ENCODE assay signal across 17 cellular contexts in the genomic region with DNA sequence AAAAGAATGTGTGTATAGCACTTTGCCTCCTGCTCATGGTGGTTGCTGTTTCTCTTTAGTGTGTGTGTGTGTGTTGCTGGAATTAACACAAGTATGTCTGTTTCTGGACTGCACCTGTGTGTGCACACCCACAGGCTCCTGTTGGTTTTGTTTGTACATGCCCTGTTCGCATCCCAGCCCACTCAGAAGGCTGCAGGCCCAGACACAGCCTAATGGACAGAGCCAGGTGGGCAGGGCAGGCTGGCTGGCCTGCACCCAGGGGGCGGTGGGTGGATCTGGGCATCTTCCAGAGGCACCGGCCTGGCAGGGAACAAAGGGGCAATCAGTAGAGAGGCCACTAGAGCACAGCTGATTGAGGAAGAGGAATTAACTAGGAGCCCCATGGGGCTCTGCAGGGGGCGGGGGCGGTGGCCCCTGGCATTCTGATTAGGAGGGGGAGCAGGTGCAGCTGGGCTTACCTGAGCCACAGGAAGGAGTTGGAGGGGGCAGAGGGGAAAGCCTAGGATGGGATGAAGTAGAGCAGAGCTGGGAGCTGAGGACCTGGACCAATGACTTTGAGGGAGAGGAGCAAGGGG. TPM values are rescaled to one million over a fixed set of nuclear protein-coding genes. Genes with fewer than 3 reads are reported as not detected.
A peak's percentile ranks its signal among the peaks of the same experiment; 100 is the strongest.
DNase-seq lines count a peak whose midpoint lies in the region; ATAC-seq and TF ChIP-seq lines count a peak whose summit lies in the region.
"Had no signal": no experiment of that assay in that cellular context is flagged by ENCODE, and none has a peak within 500 bp of the region (broad histone marks: within the 10 kb centered on the region; RNA-seq: fewer than 3 reads in every experiment).

No MANE protein-coding gene starts in this region.

- H3K4me1 ChIP-seq in body of pancreas = peaks cover 6% of the 10 kb centered on the region
- H3K4me1 ChIP-seq: left ventricle myocardium inferior had no signal

- peak; percentile 35 for ATAC-seq in body of pancreas
- ATAC-seq in stimulated activated naive B cell treated with anti-CD40 and anti-IgM and Interleukin-4, amounts not matched to agents 10 μg/mL and 1 μg/mL and 100 μg/mL, for 72 hours (replicated peaks) = no peak
- ATAC-seq in left ventricle myocardium superior = no peak
- ATAC-seq: activated CD4-positive, alpha-beta T cell treated with anti-CD3 and anti-CD28 coated beads for 36 hours; naive thymus-derived CD4-positive, alpha-beta T cell; T-helper 17 cell had no signal

- no peaks in the 10 kb centered on the region for H3K36me3 Mint-ChIP-seq in stimulated activated naive B cell treated with anti-CD40 and anti-IgM and Interleukin-4, amounts not matched to agents 10 μg/mL and 1 μg/mL and 100 μg/mL, for 72 hours
- H3K36me3 Mint-ChIP-seq: IgD-negative memory B cell; naive thymus-derived CD4-positive, alpha-beta T cell had no signal

- H3K36me3 ChIP-seq in body of pancreas (replicated peaks in 1 of 2; ENCODE audit: insufficient read depth in 1 of 2, low read depth in 2 of 2) = no peaks in the 10 kb centered on the region
- H3K36me3 ChIP-seq: BLaER1 treated with 17β-estradiol and CSF1 and Interleukin-3, amounts not matched to agents 10 nM and 100 nM; left ventricle myocardium inferior had no signal

- no peak for TF ChIP-seq CTCF in body of pancreas (IDR thresholded peaks at IDR 0.05)

- no peak overlapping the region for H3K4me3 ChIP-seq in body of pancreas
- H3K4me3 ChIP-seq: BLaER1 treated with 17β-estradiol and CSF1 and Interleukin-3, amounts not matched to agents 10 nM and 100 nM; left ventricle myocardium inferior had no signal

- peaks cover 43 to 51% of the 10 kb centered on the region in 2 donors for H3K27me3 Mint-ChIP-seq in stimulated activated naive B cell treated with anti-CD40 and anti-IgM and Interleukin-4, amounts not matched to agents 10 μg/mL and 1 μg/mL and 100 μg/mL, for 72 hours

- 38% methylated on average over 5 of the region's 5 CpGs for WGBS in body of pancreas, 2 donors

- no peaks in the 10 kb centered on the region for H3K9me3 Mint-ChIP-seq in stimulated activated naive B cell treated with anti-CD40 and anti-IgM and Interleukin-4, amounts not matched to agents 10 μg/mL and 1 μg/mL and 100 μg/mL, for 72 hours
- H3K9me3 Mint-ChIP-seq: dendritic cell treated with granulocyte-macrophage colony-stimulating factor and Interleukin-4, amounts not matched to agents 40 ng/mL and 50 ng/mL, for 4 days; IgD-negative memory B cell had no signal

- no peaks in the 10 kb centered on the region for H3K9me3 ChIP-seq in body of pancreas
- H3K9me3 ChIP-seq: BLaER1 treated with 17β-estradiol and CSF1 and Interleukin-3, amounts not matched to agents 10 nM and 100 nM; left ventricle myocardium inferior had no signal

- H3K4me1 Mint-ChIP-seq in stimulated activated naive B cell treated with anti-CD40 and anti-IgM and Interleukin-4, amounts not matched to agents 10 μg/mL and 1 μg/mL and 100 μg/mL, for 72 hours = peaks cover 16 to 21% of the 10 kb centered on the region in 2 donors
- H3K4me1 Mint-ChIP-seq: activated CD4-positive, alpha-beta T cell treated with anti-CD3 and anti-CD28 coated beads for 36 hours had no signal

- intact Hi-C loops in body of pancreas (cut with DNase I) = no loop called here
- intact Hi-C loops in left ventricle myocardium superior (cut with micrococcal nuclease) = loop anchor here (10.0 kb wide), 1 partner anchor 205 kb away; no protein-coding TSS in a partner anchor

- peak overlapping the region; percentile 31 for H3K27ac Mint-ChIP-seq in stimulated activated naive B cell treated with anti-CD40 and anti-IgM and Interleukin-4, amounts not matched to agents 10 μg/mL and 1 μg/mL and 100 μg/mL, for 72 hours
- H3K27ac Mint-ChIP-seq: activated CD4-positive, alpha-beta T cell treated with anti-CD3 and anti-CD28 coated beads for 36 hours; dendritic cell treated with granulocyte-macrophage colony-stimulating factor and Interleukin-4, amounts not matched to agents 40 ng/mL and 50 ng/mL, for 4 days; naive thymus-derived CD4-positive, alpha-beta T cell had no signal

- DNase-seq in NCI-H1417 (lab: John Stamatoyannopoulos, UW) = peak; percentile 90 to 99 (median 97)
- DNase-seq in NCI-H2196 treated with DMSO at 0.1 percent for 48 hours (lab: John Stamatoyannopoulos, UW; ENCODE audit: unreplicated experiment) = peak; percentile 80
- DNase-seq in body of pancreas = peak in 1 of 4 donors; percentile 14
- no peak for DNase-seq in stimulated activated naive B cell treated with anti-CD40 and anti-IgM and Interleukin-4, amounts not matched to agents 10 μg/mL and 1 μg/mL and 100 μg/mL, for 72 hours
- DNase-seq in left ventricle myocardium superior = no peak
- DNase-seq in activated effector memory CD4-positive, alpha-beta T cell treated with anti-CD3 and anti-CD28 coated beads, Interleukin-2, amount 50 U/mL, for 16 hours = no peak
- no peak for DNase-seq in cerebellar nuclear complex (lab: John Stamatoyannopoulos, UW)
- DNase-seq: activated CD4-positive, alpha-beta T cell treated with anti-CD3 and anti-CD28 coated beads for 36 hours; hypothalamus; left ventricle myocardium inferior; naive thymus-derived CD4-positive, alpha-beta T cell; NCI-H226; stimulated activated CD4-positive, alpha-beta T cell treated with anti-CD3 and anti-CD28 coated beads, Interleukin-4, amount 100 ng/mL, for 1 hour; T-helper 17 cell had no signal

- H3K27ac ChIP-seq in body of pancreas = no peak overlapping the region
- H3K27ac ChIP-seq: BLaER1 treated with 17β-estradiol and CSF1 and Interleukin-3, amounts not matched to agents 10 nM and 100 nM; left ventricle myocardium inferior had no signal

- no peak for TF ChIP-seq POLR2A in body of pancreas (IDR thresholded peaks at IDR 0.05)

- no peak overlapping the region for H3K4me3 Mint-ChIP-seq in stimulated activated naive B cell treated with anti-CD40 and anti-IgM and Interleukin-4, amounts not matched to agents 10 μg/mL and 1 μg/mL and 100 μg/mL, for 72 hours
- H3K4me3 Mint-ChIP-seq: activated CD4-positive, alpha-beta T cell treated with anti-CD3 and anti-CD28 coated beads for 36 hours; dendritic cell treated with granulocyte-macrophage colony-stimulating factor and Interleukin-4, amounts not matched to agents 40 ng/mL and 50 ng/mL, for 4 days; IgD-negative memory B cell; naive thymus-derived CD4-positive, alpha-beta T cell; T-helper 17 cell had no signal

- H3K27me3 ChIP-seq in body of pancreas = no peaks in the 10 kb centered on the region
- H3K27me3 ChIP-seq: BLaER1 treated with 17β-estradiol and CSF1 and Interleukin-3, amounts not matched to agents 10 nM and 100 nM had no signal

RNA-seq across cellular contexts. Expression of a gene that starts 21.9 kb away (rescaled TPM):
- total RNA-seq in body of pancreas = 10 to 100 TPM in 1 of 2 donors, 1 to 10 TPM in 1; 8.9 to 14.5 TPM
- 6.7 TPM for total RNA-seq in left ventricle myocardium superior

RNA-seq across cellular contexts. Expression of a gene that starts 50.2 kb away (rescaled TPM):
- total RNA-seq in body of pancreas (10 to 100 TPM; 11.9 to 13.7 TPM), left ventricle myocardium superior (19.4 TPM)

Comparison
In these comparisons a context has a peak if more than half of its experiments do, and no peak if none do; other contexts are left out.
1. DNase-seq: peak in NCI-H1417 (3 of 3) and NCI-H2196 treated with DMSO at 0.1 percent for 48 hours (single experiment); none in stimulated activated naive B cell treated with anti-CD40 and anti-IgM and Interleukin-4, amounts not matched to agents 10 μg/mL and 1 μg/mL and 100 μg/mL, for 72 hours (single experiment), left ventricle myocardium superior (single experiment), activated effector memory CD4-positive, alpha-beta T cell treated with anti-CD3 and anti-CD28 coated beads, Interleukin-2, amount 50 U/mL, for 16 hours (single experiment) and cerebellar nuclear complex (0 of 2).